In genomic region chr1:176043537-176043936, GRCh38 we compare ENCODE assay signal across 35 cellular contexts.
DNase-seq lines count a peak whose midpoint lies in the region; ATAC-seq, FAIRE-seq and TF ChIP-seq lines count a peak whose summit lies in the region.
"Had no signal": no experiment of that assay in that cellular context is flagged by ENCODE, and none has a peak within 500 bp of the region (broad histone marks: within the 10 kb centered on the region; RNA-seq: fewer than 3 reads in every experiment).

No MANE protein-coding gene starts in this region.

- no peak for TF ChIP-seq CTCF in D721Med (IDR thresholded peaks at IDR 0.05; ENCODE audit: insufficient read depth, missing control alignments)
- no peak for TF ChIP-seq CTCF in left ventricle myocardium inferior (IDR thresholded peaks at IDR 0.05; ENCODE audit: borderline replicate concordance)

- CTCF ChIA-PET in activated naive CD4-positive, alpha-beta T cell treated with anti-CD3 and anti-CD28 coated beads for 36 hours (lab: Charles Lee) = no interaction called here

- no peaks in the 10 kb centered on the region for H3K36me3 ChIP-seq in small intestine (ENCODE audit: control insufficient read depth in 2 of 2, insufficient read depth in 2 of 2, low read length in 2 of 2)
- peaks cover 40% of the 10 kb centered on the region for H3K36me3 ChIP-seq in left ventricle myocardium inferior

- DNase-seq in D721Med (ENCODE audit: insufficient read length, low spot score) = no peak
- no peak for DNase-seq in T-helper 17 cell
- no peak for DNase-seq in left colon
- DNase-seq in small intestine = peak; percentile 54
- DNase-seq in stimulated activated CD4-positive, alpha-beta T cell treated with anti-CD3 and anti-CD28 coated beads, Interleukin-4, amount 100 ng/mL, for 24 hours = no peak
- no peak for DNase-seq in left ventricle myocardium inferior
- no peak for DNase-seq in activated naive CD4-positive, alpha-beta T cell treated with anti-CD3 and anti-CD28 coated beads for 36 hours
- no peak for DNase-seq in stimulated activated naive B cell treated with anti-CD40 and anti-IgM and Interleukin-4, amounts not matched to agents 10 μg/mL and 1 μg/mL and 100 μg/mL, for 72 hours
- DNase-seq: 8988T; ACHN; AML-193; BE2C; C1 segment of cervical spinal cord; Caco-2; Calu3; CD4-positive, alpha-beta memory T cell; CD4-positive, alpha-beta T cell; CD4-positive, CD25-positive, alpha-beta regulatory T cell; CD8-positive, alpha-beta memory T cell; CD8-positive, alpha-beta T cell; COR-L47; DMS 273 treated with DMSO at 0.1 percent for 48 hours; DMS153; DMS79; DMS79 treated with DMSO at 0.1 percent for 48 hours; DND-41; EL had no signal

- H3K27me3 ChIP-seq in small intestine (ENCODE audit: control insufficient read depth in 2 of 2, insufficient read depth in 2 of 2, low read length in 2 of 2) = no peaks in the 10 kb centered on the region
- no peaks in the 10 kb centered on the region for H3K27me3 ChIP-seq in left ventricle myocardium inferior (ENCODE audit: low read depth)
- H3K27me3 ChIP-seq: BE2C; BLaER1; BLaER1 treated with 17β-estradiol and CSF1 and Interleukin-3, amounts not matched to agents 10 nM and 100 nM had no signal

- no peak overlapping the region for H3K27ac ChIP-seq in small intestine (ENCODE audit: low read depth in 1 of 2, low read length in 1 of 2)
- no peak overlapping the region for H3K27ac ChIP-seq in left ventricle myocardium inferior (replicated peaks)
- H3K27ac ChIP-seq: 22Rv1; A549; BLaER1; BLaER1 treated with 17β-estradiol and CSF1 and Interleukin-3, amounts not matched to agents 10 nM and 100 nM; C4-2B had no signal

- H3K4me3 ChIP-seq in small intestine (ENCODE audit: low read depth in 1 of 2, low read length in 2 of 2) (no peak overlapping the region), left ventricle myocardium inferior (no peak overlapping the region)
- H3K4me3 ChIP-seq: A549; BLaER1; BLaER1 treated with 17β-estradiol and CSF1 and Interleukin-3, amounts not matched to agents 10 nM and 100 nM had no signal

- H3K4me1 ChIP-seq in small intestine (ENCODE audit: control insufficient read depth in 2 of 2, insufficient read depth in 1 of 2, low read depth in 1 of 2, low read length in 1 of 2) = no peaks in the 10 kb centered on the region
- H3K4me1 ChIP-seq in left ventricle myocardium inferior = no peaks in the 10 kb centered on the region
- H3K4me1 ChIP-seq: A549; BE2C; BLaER1; BLaER1 treated with 17β-estradiol and CSF1 and Interleukin-3, amounts not matched to agents 10 nM and 100 nM; Caco-2 had no signal

- H3K9me3 Mint-ChIP-seq in activated naive CD4-positive, alpha-beta T cell treated with anti-CD3 and anti-CD28 coated beads for 36 hours = no peaks in the 10 kb centered on the region
- H3K9me3 Mint-ChIP-seq in stimulated activated naive B cell treated with anti-CD40 and anti-IgM and Interleukin-4, amounts not matched to agents 10 μg/mL and 1 μg/mL and 100 μg/mL, for 72 hours = no peaks in the 10 kb centered on the region
- H3K9me3 Mint-ChIP-seq: CD14-positive monocyte; CD4-positive, alpha-beta T cell; CD4-positive, CD25-positive, alpha-beta regulatory T cell; CD8-positive, alpha-beta memory T cell; CD8-positive, alpha-beta T cell had no signal

- no peaks in the 10 kb centered on the region for H3K27me3 Mint-ChIP-seq in T-helper 17 cell
- no peaks in the 10 kb centered on the region for H3K27me3 Mint-ChIP-seq in activated naive CD4-positive, alpha-beta T cell treated with anti-CD3 and anti-CD28 coated beads for 36 hours (ENCODE audit: low read depth)
- H3K27me3 Mint-ChIP-seq in stimulated activated naive B cell treated with anti-CD40 and anti-IgM and Interleukin-4, amounts not matched to agents 10 μg/mL and 1 μg/mL and 100 μg/mL, for 72 hours = no peaks in the 10 kb centered on the region
- H3K27me3 Mint-ChIP-seq: B cell; CD4-positive, alpha-beta memory T cell; CD4-positive, alpha-beta T cell; CD4-positive, CD25-positive, alpha-beta regulatory T cell; CD8-positive, alpha-beta memory T cell had no signal

- H3K4me1 Mint-ChIP-seq in T-helper 17 cell = peaks cover 2% of the 10 kb centered on the region
- peaks cover 6% of the 10 kb centered on the region for H3K4me1 Mint-ChIP-seq in activated naive CD4-positive, alpha-beta T cell treated with anti-CD3 and anti-CD28 coated beads for 36 hours (ENCODE audit: low read depth)
- H3K4me1 Mint-ChIP-seq in stimulated activated naive B cell treated with anti-CD40 and anti-IgM and Interleukin-4, amounts not matched to agents 10 μg/mL and 1 μg/mL and 100 μg/mL, for 72 hours = no peaks in the 10 kb centered on the region
- H3K4me1 Mint-ChIP-seq: B cell, CD14-positive monocyte had no signal

- ATAC-seq in T-helper 17 cell (no peak), left colon (peak; percentile 54)
- no peak for ATAC-seq in stimulated activated naive B cell treated with anti-CD40 and anti-IgM and Interleukin-4, amounts not matched to agents 10 μg/mL and 1 μg/mL and 100 μg/mL, for 72 hours (replicated peaks)
- ATAC-seq: A549; CD8-positive, alpha-beta T cell had no signal

- intact Hi-C loops in left colon (cut with DNase I, micrococcal nuclease) = no loop called here
- intact Hi-C loops in left ventricle myocardium inferior (cut with micrococcal nuclease) = no loop called here
- intact Hi-C loops in activated naive CD4-positive, alpha-beta T cell treated with anti-CD3 and anti-CD28 coated beads for 36 hours (cut with micrococcal nuclease) = no loop called here

- FAIRE-seq in D721Med (lab: Jason Lieb, UNC) = peak; percentile 21
- FAIRE-seq in small intestine (lab: Jason Lieb, UNC) = no peak
- FAIRE-seq: A204.1, A549 had no signal

- H3K4me3 Mint-ChIP-seq in T-helper 17 cell = no peak overlapping the region
- no peak overlapping the region for H3K4me3 Mint-ChIP-seq in activated naive CD4-positive, alpha-beta T cell treated with anti-CD3 and anti-CD28 coated beads for 36 hours
- no peak overlapping the region for H3K4me3 Mint-ChIP-seq in stimulated activated naive B cell treated with anti-CD40 and anti-IgM and Interleukin-4, amounts not matched to agents 10 μg/mL and 1 μg/mL and 100 μg/mL, for 72 hours
- H3K4me3 Mint-ChIP-seq: B cell; CD14-positive monocyte; CD4-positive, alpha-beta memory T cell; CD4-positive, alpha-beta T cell; CD4-positive, CD25-positive, alpha-beta regulatory T cell; CD8-positive, alpha-beta memory T cell; CD8-positive, alpha-beta T cell had no signal

- peaks cover 3% of the 10 kb centered on the region for H3K36me3 Mint-ChIP-seq in T-helper 17 cell (ENCODE audit: low read depth)
- H3K36me3 Mint-ChIP-seq in activated naive CD4-positive, alpha-beta T cell treated with anti-CD3 and anti-CD28 coated beads for 36 hours (ENCODE audit: low read depth) = peaks cover 30% of the 10 kb centered on the region
- peaks cover 30 to 31% of the 10 kb centered on the region in 2 donors for H3K36me3 Mint-ChIP-seq in stimulated activated naive B cell treated with anti-CD40 and anti-IgM and Interleukin-4, amounts not matched to agents 10 μg/mL and 1 μg/mL and 100 μg/mL, for 72 hours

- peak overlapping the region; percentile 16 for H3K27ac Mint-ChIP-seq in T-helper 17 cell
- H3K27ac Mint-ChIP-seq in activated naive CD4-positive, alpha-beta T cell treated with anti-CD3 and anti-CD28 coated beads for 36 hours = no peak overlapping the region
- H3K27ac Mint-ChIP-seq in stimulated activated naive B cell treated with anti-CD40 and anti-IgM and Interleukin-4, amounts not matched to agents 10 μg/mL and 1 μg/mL and 100 μg/mL, for 72 hours = no peak overlapping the region
- H3K27ac Mint-ChIP-seq: B cell; CD4-positive, alpha-beta memory T cell; CD4-positive, alpha-beta T cell; CD4-positive, CD25-positive, alpha-beta regulatory T cell; CD8-positive, alpha-beta T cell had no signal

- H3K9me3 ChIP-seq in T-helper 17 cell (ENCODE audit: control insufficient read depth, low read length, poor library complexity, severe bottlenecking) = no peaks in the 10 kb centered on the region
- H3K9me3 ChIP-seq in small intestine (ENCODE audit: control insufficient read depth, low read depth) = no peaks in the 10 kb centered on the region
- peaks cover under 1% of the 10 kb centered on the region for H3K9me3 ChIP-seq in left ventricle myocardium inferior (replicated peaks)
- H3K9me3 ChIP-seq: A549; BE2C; BLaER1; BLaER1 treated with 17β-estradiol and CSF1 and Interleukin-3, amounts not matched to agents 10 nM and 100 nM; Caco-2 had no signal
